1 cellular context compared by ENCODE assay signal in genomic region chr15:64748251-64748650, GRCh38.
TF ChIP-seq lines count a peak whose summit lies in the region.

No MANE protein-coding gene starts in this region.

TF ChIP-seq in H1, 55 proteins besides CTCF, POLR2A, EP300 and RAD21 (continued from another document):
- TF ChIP-seq ATF2 (IDR thresholded peaks at IDR 0.05; ENCODE audit: low read length) (no peak), SAP30 (IDR thresholded peaks at IDR 0.05; ENCODE audit: insufficient read depth, insufficient replicate concordance, low read length) (no peak), TBP (IDR thresholded peaks at IDR 0.05; ENCODE audit: low read depth, low read length) (no peak), NRF1 (IDR thresholded peaks at IDR 0.05; ENCODE audit: low read depth, low read length) (no peak), JUN (IDR thresholded peaks at IDR 0.05; ENCODE audit: low read depth, low read length) (no peak), SRF (IDR thresholded peaks at IDR 0.05; ENCODE audit: low read depth, low read length) (no peak), EZH2 (IDR thresholded peaks at IDR 0.05; ENCODE audit: low read depth, low read length, severe bottlenecking) (no peak), CHD7 (IDR thresholded peaks at IDR 0.05; ENCODE audit: insufficient replicate concordance, low read length) (no peak), SIRT6 (IDR thresholded peaks at IDR 0.05; ENCODE audit: low read length) (no peak), USF2 (IDR thresholded peaks at IDR 0.05; ENCODE audit: low read length) (no peak), BRCA1 (IDR thresholded peaks at IDR 0.05; ENCODE audit: low read depth, low read length) (no peak), POU5F1 (IDR thresholded peaks at IDR 0.05; ENCODE audit: low read depth, low read length) (no peak)
